Comparison of ENCODE assay signal across 11 cellular contexts in the genomic region with DNA sequence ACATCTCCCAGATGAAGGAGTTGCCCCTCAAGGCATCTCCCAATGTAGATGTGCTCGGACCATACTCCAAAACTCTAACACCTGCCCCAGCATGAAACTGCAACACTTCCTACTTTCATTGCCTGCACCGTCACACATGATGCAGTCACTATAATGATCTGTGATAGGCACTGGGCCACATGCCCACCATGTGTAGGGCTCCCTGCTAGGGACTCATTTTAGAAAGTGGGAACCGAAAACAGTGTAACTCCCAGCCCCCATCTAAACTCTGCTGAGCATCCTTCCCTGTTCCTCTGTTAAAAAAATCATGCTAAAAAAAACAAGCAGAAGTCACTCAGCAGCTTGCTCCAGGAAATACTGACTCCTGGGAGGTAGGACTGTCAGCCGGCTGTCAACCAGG.
DNase-seq lines count a peak whose midpoint lies in the region; ATAC-seq, FAIRE-seq and TF ChIP-seq lines count a peak whose summit lies in the region.
"Had no signal": no experiment of that assay in that cellular context is flagged by ENCODE, and none has a peak within 500 bp of the region (broad histone marks: within the 10 kb centered on the region; RNA-seq: fewer than 3 reads in every experiment).

No MANE protein-coding gene starts in this region.

- TF ChIP-seq RAD21 in GM12878 (IDR thresholded peaks at IDR 0.05; ENCODE audit: insufficient read depth, low read depth, low read length) = no peak

- no peak overlapping the region for H3K23ac ChIP-seq in mesenchymal stem cell (ENCODE audit: low read length in 2 of 2)

- peaks cover 4% of the 10 kb centered on the region for H3K4me1 ChIP-seq in GM12878 (ENCODE audit: control insufficient read depth, insufficient read depth, low read length)
- H3K4me1 ChIP-seq in small intestine (ENCODE audit: control insufficient read depth in 2 of 2, insufficient read depth in 1 of 2, low read depth in 1 of 2, low read length in 1 of 2) = no peaks in the 10 kb centered on the region
- no peaks in the 10 kb centered on the region for H3K4me1 ChIP-seq in mesenchymal stem cell (ENCODE audit: control insufficient read depth, insufficient read depth, low read depth, low read length)

- no peak overlapping the region for H2BK5ac ChIP-seq in mesenchymal stem cell (ENCODE audit: low read depth, low read length, poor library complexity, severe bottlenecking)

- no peaks in the 10 kb centered on the region for H3K79me2 ChIP-seq in GM12878 (ENCODE audit: control insufficient read depth, insufficient read depth, low read length)

- TF ChIP-seq CTCF in GM12878 (IDR thresholded peaks at IDR 0.05 in 2 of 3, conservative IDR thresholded peaks at IDR 0.05 in 1 of 3; ENCODE audit: control insufficient read depth in 2 of 3, extremely low read depth in 1 of 3, insufficient read depth in 1 of 3, low read depth in 3 of 3, low read length in 3 of 3) = no peak

- BruUV-seq in GM12878 (replicated peaks; lab: Mats Ljungman, UMichigan) = no TSS peak

- no peak overlapping the region for H3K4ac ChIP-seq in mesenchymal stem cell (ENCODE audit: low read depth in 1 of 2, low read length in 2 of 2)

- 14% methylated on average over 4 of the region's 4 CpGs for WGBS in GM12878 (ENCODE audit: insufficient coverage, insufficient replicate concordance, low lambda C conversion rate, missing lambda C conversion rate)
- 68 to 71% (median 70%) methylated on average over 4 of the region's 4 CpGs for WGBS in small intestine, 3 donors
- 76% methylated on average over 4 of the region's 4 CpGs for WGBS in mesenchymal stem cell

- no peak overlapping the region for H3K4me2 ChIP-seq in GM12878 (ENCODE audit: control insufficient read depth, insufficient read depth)
- no peak overlapping the region for H3K4me2 ChIP-seq in mesenchymal stem cell (ENCODE audit: low read length, poor library complexity, severe bottlenecking)

- POLR2A ChIA-PET in GM12878 (lab: Charles Lee) = no interaction called here

- H2AK5ac ChIP-seq in mesenchymal stem cell (ENCODE audit: low read length, severe bottlenecking) = no peak overlapping the region

- H3K4me3 ChIP-seq in GM12878 (no peak overlapping the region), small intestine (ENCODE audit: low read depth in 1 of 2, low read length in 2 of 2) (no peak overlapping the region), mesenchymal stem cell (ENCODE audit: insufficient read depth in 1 of 2, low read depth in 1 of 2, low read length in 2 of 2) (no peak overlapping the region)

- no peak overlapping the region for H2BK12ac ChIP-seq in mesenchymal stem cell (ENCODE audit: low read length in 2 of 2)

- no peak overlapping the region for H2AFZ ChIP-seq in GM12878 (ENCODE audit: control insufficient read depth, low read depth, low read length)
- no peak overlapping the region for H2AFZ ChIP-seq in mesenchymal stem cell (ENCODE audit: low read depth, low read length)

- no peaks in the 10 kb centered on the region for H4K20me1 ChIP-seq in GM12878 (ENCODE audit: control insufficient read depth, insufficient read depth)

- CTCF ChIA-PET in GM12878 (lab: Yijun Ruan, JAX) = no interaction called here

- TF ChIP-seq POLR2A in GM12891 (IDR thresholded peaks at IDR 0.05; ENCODE audit: low read depth, low read length) (no peak), GM12878 (IDR thresholded peaks at IDR 0.05; ENCODE audit: low read depth, low read length) (no peak)

- RAD21 ChIA-PET in GM12878 (lab: Charles Lee; ENCODE audit: unreplicated experiment) = no interaction called here

- H3K9ac ChIP-seq in GM12878 (ENCODE audit: control insufficient read depth, insufficient read depth, low read length) = no peak overlapping the region
- H3K9ac ChIP-seq in mesenchymal stem cell (ENCODE audit: low read length) = no peak overlapping the region

- intact Hi-C loops in GM12878 (cut with micrococcal nuclease; ENCODE audit: unreplicated experiment) = loop anchor here (1.0 kb wide), 1 partner anchor 11 kb away; no protein-coding TSS in a partner anchor

- no peak overlapping the region for H3K18ac ChIP-seq in mesenchymal stem cell (ENCODE audit: low read depth in 1 of 2, low read length in 2 of 2)

- no peak overlapping the region for H4K91ac ChIP-seq in mesenchymal stem cell (ENCODE audit: low read length)

- TF ChIP-seq EP300 in GM12878 (IDR thresholded peaks at IDR 0.05; ENCODE audit: borderline replicate concordance in 1 of 2, control insufficient read depth in 1 of 2, low read depth in 2 of 2, low read length in 2 of 2) = peak; percentile 49 to 63; a peak in 2 of 4 replicates

- no peaks in the 10 kb centered on the region for H3K27me3 ChIP-seq in GM12878 (replicated peaks in 1 of 2; ENCODE audit: control insufficient read depth in 2 of 2, insufficient read depth in 2 of 2, low read length in 1 of 2)
- H3K27me3 ChIP-seq in small intestine (ENCODE audit: control insufficient read depth in 2 of 2, insufficient read depth in 2 of 2, low read length in 2 of 2) = no peaks in the 10 kb centered on the region
- H3K27me3 ChIP-seq in mesenchymal stem cell (ENCODE audit: control insufficient read depth in 1 of 2, insufficient read depth in 1 of 2, low read length in 2 of 2) = peaks cover 0 to 3% of the 10 kb centered on the region in 2 experiments

- H3K14ac ChIP-seq in mesenchymal stem cell (ENCODE audit: low read length in 2 of 2) = no peak overlapping the region

- H3K36me3 ChIP-seq in GM12878 (ENCODE audit: control insufficient read depth in 2 of 2, insufficient read depth in 2 of 2, low read length in 1 of 2) (no peaks in the 10 kb centered on the region), small intestine (ENCODE audit: control insufficient read depth in 2 of 2, insufficient read depth in 2 of 2, low read length in 2 of 2) (no peaks in the 10 kb centered on the region), mesenchymal stem cell (ENCODE audit: control insufficient read depth in 1 of 2, insufficient read depth in 2 of 2, low read depth in 1 of 2, low read length in 2 of 2) (no peaks in the 10 kb centered on the region)

- H3K9me3 ChIP-seq in GM12878 (replicated peaks; ENCODE audit: control insufficient read depth, insufficient read depth, low read length) = no peaks in the 10 kb centered on the region
- H3K9me3 ChIP-seq in small intestine (ENCODE audit: control insufficient read depth, low read depth) = no peaks in the 10 kb centered on the region
- no peaks in the 10 kb centered on the region for H3K9me3 ChIP-seq in mesenchymal stem cell (ENCODE audit: control insufficient read depth, low read length)

- ATAC-seq in GM21515 (IDR thresholded peaks at IDR 0.05; ENCODE audit: unreplicated experiment) = peak; percentile 91
- peak; percentile 89 for ATAC-seq in HG03342 (IDR thresholded peaks at IDR 0.05; ENCODE audit: unreplicated experiment)
- peak; percentile 94 for ATAC-seq in GM12878
- ATAC-seq: HCT116; stimulated activated naive CD8-positive, alpha-beta T cell treated with anti-CD3 and anti-CD28 coated beads, Interleukin-15, amount 100 ng/mL, for 72 hours had no signal

- H3K27ac ChIP-seq in GM12878 (ENCODE audit: control insufficient read depth, insufficient read depth) = no peak overlapping the region
- H3K27ac ChIP-seq in small intestine (ENCODE audit: low read depth in 1 of 2, low read length in 1 of 2) = no peak overlapping the region
- H3K27ac ChIP-seq in mesenchymal stem cell (ENCODE audit: low read length, poor library complexity, severe bottlenecking) = no peak overlapping the region

- in situ Hi-C loops in GM12878 (cut with MboI) = no loop called here

- DNase-seq in GM12891 (ENCODE audit: insufficient read length, low spot score) (no peak), GM12878 (ENCODE audit: low read depth, low spot score) (peak; percentile 37), small intestine (no peak), H4 (ENCODE audit: low spot score) (no peak), mesenchymal stem cell (no peak)
- DNase-seq in activated CD4-positive, alpha-beta T cell treated with anti-CD3 and anti-CD28 coated beads, Interleukin-2, amount 50 U/mL, for 4 hours = no peak
- DNase-seq: NCI-H510A treated with DMSO at 0.1 percent for 48 hours; stimulated activated naive CD8-positive, alpha-beta T cell treated with anti-CD3 and anti-CD28 coated beads, Interleukin-15, amount 100 ng/mL, for 72 hours had no signal

- no peaks in the 10 kb centered on the region for H3K79me1 ChIP-seq in mesenchymal stem cell (replicated peaks; ENCODE audit: low read length, poor library complexity, severe bottlenecking)

- no peak for FAIRE-seq in GM12891 (lab: Jason Lieb, UNC)
- FAIRE-seq in GM12878 (lab: Jason Lieb, UNC) = no peak
- FAIRE-seq in small intestine (lab: Jason Lieb, UNC) = no peak

- H2BK120ac ChIP-seq in mesenchymal stem cell (ENCODE audit: low read depth, low read length) = no peak overlapping the region

- SMC1A ChIA-PET in GM12878 (lab: Charles Lee; ENCODE audit: uncharacterized antibody, unreplicated experiment) = interaction anchor here (1.3 kb wide), 1 partner anchor 10 kb away, joined by 4 read pairs; no protein-coding TSS in a partner anchor

- no peak overlapping the region for H4K8ac ChIP-seq in mesenchymal stem cell (ENCODE audit: low read length)

- H2BK15ac ChIP-seq in mesenchymal stem cell (ENCODE audit: low read depth, poor library complexity, severe bottlenecking) = no peak overlapping the region

TF ChIP-seq in GM12891, 5 proteins besides CTCF, POLR2A, EP300 and RAD21:
- TF ChIP-seq TAF1 (IDR thresholded peaks at IDR 0.05; ENCODE audit: low read depth, low read length) (no peak), SPI1 (IDR thresholded peaks at IDR 0.05; ENCODE audit: low read depth, low read length) (peak; percentile 24; the same call in 1 of the 2 replicates)

TF ChIP-seq in GM12878, 131 proteins besides CTCF, POLR2A, EP300 and RAD21 (continues in another document):
- TF ChIP-seq EED (IDR thresholded peaks at IDR 0.05; ENCODE audit: low read depth) = peak; percentile 22; the same call in 1 of the 2 replicates
- TF ChIP-seq TCF12 (IDR thresholded peaks at IDR 0.05; ENCODE audit: low read depth, low read length) = peak; percentile 29; the same call in 1 of the 2 replicates
- TF ChIP-seq, protein P1, sequence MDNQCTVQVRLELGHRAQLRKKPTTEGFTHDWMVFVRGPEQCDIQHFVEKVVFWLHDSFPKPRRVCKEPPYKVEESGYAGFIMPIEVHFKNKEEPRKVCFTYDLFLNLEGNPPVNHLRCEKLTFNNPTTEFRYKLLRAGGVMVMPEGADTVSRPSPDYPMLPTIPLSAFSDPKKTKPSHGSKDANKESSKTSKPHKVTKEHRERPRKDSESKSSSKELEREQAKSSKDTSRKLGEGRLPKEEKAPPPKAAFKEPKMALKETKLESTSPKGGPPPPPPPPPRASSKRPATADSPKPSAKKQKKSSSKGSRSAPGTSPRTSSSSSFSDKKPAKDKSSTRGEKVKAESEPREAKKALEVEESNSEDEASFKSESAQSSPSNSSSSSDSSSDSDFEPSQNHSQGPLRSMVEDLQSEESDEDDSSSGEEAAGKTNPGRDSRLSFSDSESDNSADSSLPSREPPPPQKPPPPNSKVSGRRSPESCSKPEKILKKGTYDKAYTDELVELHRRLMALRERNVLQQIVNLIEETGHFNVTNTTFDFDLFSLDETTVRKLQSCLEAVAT (IDR thresholded peaks at IDR 0.05) = no peak
